In the genomic region with DNA sequence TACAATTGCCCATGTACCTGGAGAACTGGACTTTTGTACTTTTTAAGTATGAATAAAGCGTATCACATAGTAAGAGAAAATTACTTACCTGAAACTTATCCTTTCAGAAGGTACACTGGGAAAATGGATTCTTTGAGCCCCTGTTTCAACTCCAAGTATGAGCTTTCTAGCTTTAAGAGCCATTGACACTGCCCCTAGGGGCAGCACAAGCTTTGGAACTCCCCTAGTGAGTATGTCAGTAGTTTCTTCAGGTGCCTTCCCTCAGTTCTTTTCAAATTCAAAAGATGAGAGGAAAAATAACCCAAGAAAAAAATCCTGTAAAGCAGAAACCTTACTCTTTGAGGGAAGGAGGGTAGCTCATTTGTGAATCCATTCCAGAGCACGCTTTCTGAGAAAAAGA, we compare ENCODE assay signal across 9 cellular contexts.
DNase-seq lines count a peak whose midpoint lies in the region; ATAC-seq and TF ChIP-seq lines count a peak whose summit lies in the region.
"Had no signal": no experiment of that assay in that cellular context is flagged by ENCODE, and none has a peak within 500 bp of the region (broad histone marks: within the 10 kb centered on the region; RNA-seq: fewer than 3 reads in every experiment).

No MANE protein-coding gene starts in this region.

- H3K27ac Mint-ChIP-seq in HFFc6, result no peak overlapping the region

- H3K9me3 ChIP-seq in DOHH2 (ENCODE audit: control insufficient read depth, insufficient read depth, low read length) (no peaks in the 10 kb centered on the region), SJCRH30 (replicated peaks) (no peaks in the 10 kb centered on the region)
- H3K9me3 ChIP-seq: breast epithelium had no signal

- no peak overlapping the region for H3K4me3 ChIP-seq in DOHH2 (ENCODE audit: low read length)
- no peak overlapping the region for H3K4me3 ChIP-seq in SJCRH30
- H3K4me3 ChIP-seq: breast epithelium had no signal

- no peak overlapping the region for H3K4me2 ChIP-seq in DOHH2 (ENCODE audit: low read length)

- no peak for ATAC-seq in GM19395 (IDR thresholded peaks at IDR 0.05; ENCODE audit: unreplicated experiment)

- H3K27me3 Mint-ChIP-seq in HFFc6 (ENCODE audit: insufficient read depth), result no peaks in the 10 kb centered on the region

- H3K27me3 ChIP-seq in DOHH2 (ENCODE audit: control insufficient read depth, low read length) (no peaks in the 10 kb centered on the region), SJCRH30 (no peaks in the 10 kb centered on the region)
- H3K27me3 ChIP-seq: breast epithelium had no signal

- H3K4me3 Mint-ChIP-seq in HFFc6, result no peak overlapping the region

- peaks cover 6% of the 10 kb centered on the region; the same call in 1 of the 2 replicates for H3F3A ChIP-seq in DOHH2 (ENCODE audit: control insufficient read depth, insufficient read depth)

- peaks cover 12% of the 10 kb centered on the region for H3K79me2 ChIP-seq in DOHH2 (ENCODE audit: control insufficient read depth, low read length)

- peak; percentile 46 for TF ChIP-seq CTCF in DOHH2 (IDR thresholded peaks at IDR 0.05; ENCODE audit: low read depth, low read length, poor library complexity, severe bottlenecking)
- peak; percentile 38; the same call in 1 of the 2 replicates for TF ChIP-seq CTCF in HFFc6 (IDR thresholded peaks at IDR 0.05)
- TF ChIP-seq CTCF in VCaP (conservative IDR thresholded peaks at IDR 0.05), result peak; percentile 51

- H3K36me3 Mint-ChIP-seq in HFFc6 (ENCODE audit: low read depth), result peaks cover 5% of the 10 kb centered on the region; the same call in 1 of the 2 replicates

- H3K27ac ChIP-seq in DOHH2 (ENCODE audit: low read depth, low read length) (no peak overlapping the region), VCaP (no peak overlapping the region), SJCRH30 (no peak overlapping the region)
- H3K27ac ChIP-seq: breast epithelium had no signal

- H3K36me3 ChIP-seq in DOHH2 (ENCODE audit: control insufficient read depth, low read length), result peaks cover 38% of the 10 kb centered on the region
- H3K36me3 ChIP-seq in SJCRH30, result peaks cover 9% of the 10 kb centered on the region
- H3K36me3 ChIP-seq: breast epithelium had no signal

- no peaks in the 10 kb centered on the region for H3K9me3 Mint-ChIP-seq in HFFc6

- H4K20me1 ChIP-seq in DOHH2 (ENCODE audit: control insufficient read depth, insufficient read depth, low read depth, low read length), result no peaks in the 10 kb centered on the region

- no peaks in the 10 kb centered on the region for H3K9me2 ChIP-seq in DOHH2 (replicated peaks; ENCODE audit: control insufficient read depth, low read length)

- H3K4me1 ChIP-seq in DOHH2 (ENCODE audit: control insufficient read depth, low read length) (peaks cover 38% of the 10 kb centered on the region), SJCRH30 (peaks cover 7% of the 10 kb centered on the region)
- H3K4me1 ChIP-seq: breast epithelium had no signal

- DNase-seq in HFFc6 (no peak), left kidney (ENCODE audit: low read depth, low spot score) (peak; percentile 34), amygdala (lab: John Stamatoyannopoulos, UW) (no peak), SJCRH30 (no peak), COLO668 (lab: John Stamatoyannopoulos, UW; ENCODE audit: unreplicated experiment) (no peak)

- H3K4me1 Mint-ChIP-seq in HFFc6 (ENCODE audit: low read depth), result peaks cover 10% of the 10 kb centered on the region
